ENCODE assay signal across 16 cellular contexts in genomic region chr3:167602041-167602440, GRCh38. TPM values are rescaled to one million over a fixed set of nuclear protein-coding genes. Genes with fewer than 3 reads are reported as not detected.
DNase-seq lines count a peak whose midpoint lies in the region; ATAC-seq and TF ChIP-seq lines count a peak whose summit lies in the region.
"Had no signal": no experiment of that assay in that cellular context is flagged by ENCODE, and none has a peak within 500 bp of the region (broad histone marks: within the 10 kb centered on the region; RNA-seq: fewer than 3 reads in every experiment).

No MANE protein-coding gene starts in this region.

- TF ChIP-seq CTCF in neural progenitor cell (IDR thresholded peaks at IDR 0.05): no peak

- H3K4me1 Mint-ChIP-seq in neural progenitor cell: peaks cover 8% of the 10 kb centered on the region
- H3K4me1 Mint-ChIP-seq: B cell; CD4-positive, alpha-beta memory T cell had no signal

- ATAC-seq in aorta (ENCODE audit: low FRiP score): no peak
- ATAC-seq: GM12878, HepG2 had no signal

- no peaks in the 10 kb centered on the region for H3K27me3 ChIP-seq in HAP-1 (ENCODE audit: low read depth)
- no peaks in the 10 kb centered on the region for H3K27me3 ChIP-seq in neural progenitor cell
- H3K27me3 ChIP-seq in aorta (ENCODE audit: control insufficient read depth in 1 of 2, insufficient read depth in 2 of 2, low read length in 1 of 2): no peaks in the 10 kb centered on the region

- H3K27ac Mint-ChIP-seq in neural progenitor cell: no peak overlapping the region
- H3K27ac Mint-ChIP-seq: B cell; CD4-positive, alpha-beta memory T cell had no signal

- H3K4me3 Mint-ChIP-seq in neural progenitor cell: no peak overlapping the region
- H3K4me3 Mint-ChIP-seq: B cell; CD4-positive, alpha-beta memory T cell had no signal

- DNase-seq in HAP-1 (ENCODE audit: low spot score in 2 of 2) (peak; percentile 27 to 46), NCI-H774 (lab: John Stamatoyannopoulos, UW) (peak; percentile 42), iPS DF 19.7 (ENCODE audit: low read depth, low spot score) (peak; percentile 5), neural progenitor cell (ENCODE audit: low spot score) (peak; percentile 16), amygdala (lab: John Stamatoyannopoulos, UW) (no peak), aorta (no peak), CD1c-positive myeloid dendritic cell (ENCODE audit: extremely low spot score) (no peak)
- DNase-seq: C1 segment of cervical spinal cord; CD4-positive, alpha-beta memory T cell; DMS79; GM23248 had no signal

- H4K20me1 ChIP-seq in neural progenitor cell (ENCODE audit: low read depth): no peaks in the 10 kb centered on the region

- H3K79me2 ChIP-seq in neural progenitor cell (ENCODE audit: low read depth): no peaks in the 10 kb centered on the region

- H3K4me1 ChIP-seq in HAP-1 (peaks cover 3% of the 10 kb centered on the region; the same call in 1 of the 2 replicates), neural progenitor cell (peaks cover 21% of the 10 kb centered on the region), aorta (ENCODE audit: control insufficient read depth in 1 of 2, insufficient read depth in 2 of 2, low read length in 2 of 2) (no peaks in the 10 kb centered on the region)

- in situ Hi-C loops in HAP-1 (cut with MboI; ENCODE audit: low sequenced_read_pairs): no loop called here

- H3K27me3 Mint-ChIP-seq in neural progenitor cell (ENCODE audit: insufficient read depth, low read depth): no peaks in the 10 kb centered on the region

- H3K9me3 ChIP-seq in HAP-1: no peaks in the 10 kb centered on the region
- no peaks in the 10 kb centered on the region for H3K9me3 ChIP-seq in neural progenitor cell (ENCODE audit: low read depth)
- peaks cover under 1% of the 10 kb centered on the region for H3K9me3 ChIP-seq in aorta (ENCODE audit: control insufficient read depth, low read length)

- H3K27ac ChIP-seq in neural progenitor cell (no peak overlapping the region), aorta (ENCODE audit: low read depth in 1 of 2, low read length in 2 of 2) (no peak overlapping the region)
- H3K27ac ChIP-seq: GM23248 had no signal

- 57 to 64% methylated on average over 2 of the region's 2 CpGs for WGBS in aorta, 2 donors

- H2AFZ ChIP-seq in neural progenitor cell (replicated peaks): no peak overlapping the region
- H2AFZ ChIP-seq: GM23248 had no signal

- intact Hi-C loops in aorta (cut with DNase I): no loop called here

- H3K9ac ChIP-seq in neural progenitor cell: no peak overlapping the region
- H3K9ac ChIP-seq: GM23248 had no signal

- H3K4me3 ChIP-seq in HAP-1 (no peak overlapping the region), neural progenitor cell (no peak overlapping the region), aorta (ENCODE audit: low read length in 2 of 2) (no peak overlapping the region)
- H3K4me3 ChIP-seq: GM12878, GM23248 had no signal

- H3K36me3 Mint-ChIP-seq in neural progenitor cell: peaks cover 6% of the 10 kb centered on the region
- H3K36me3 Mint-ChIP-seq: CD4-positive, alpha-beta memory T cell had no signal

- H3K36me3 ChIP-seq in HAP-1 (replicated peaks) (no peaks in the 10 kb centered on the region), neural progenitor cell (no peaks in the 10 kb centered on the region), aorta (ENCODE audit: control insufficient read depth in 1 of 2, insufficient read depth in 2 of 2, low read length in 1 of 2) (no peaks in the 10 kb centered on the region)

- H3F3A ChIP-seq in neural progenitor cell (ENCODE audit: low read depth): no peaks in the 10 kb centered on the region

- peak overlapping the region; percentile 70 for H3K4me2 ChIP-seq in neural progenitor cell

- H3K9me3 Mint-ChIP-seq in neural progenitor cell: peaks cover 17% of the 10 kb centered on the region

RNA-seq across cellular contexts. Expression of gene WDR49, which starts 51.7 kb away (rescaled TPM):
- total RNA-seq in neural progenitor cell (ENCODE audit: low replicate concordance): 0.25 TPM in 1 of 2 replicates, not detected in the other
- total RNA-seq in aorta: 1 to 10 TPM; 1.7 to 3.0 TPM
- polyA plus RNA-seq in aorta: 1 to 10 TPM in 1 of 2 donors, not detected in 1; 3.8 TPM
- total RNA-seq: G401, GM23248, HT-29 had no signal
- polyA plus RNA-seq: CD4-positive, alpha-beta memory T cell; GM23248; HepG2 had no signal

Comparison
In these comparisons a context has a peak if more than half of its experiments do, and no peak if none do; other contexts are left out.
1. DNase-seq: peak in HAP-1 (2 of 2), NCI-H774 (single experiment), iPS DF 19.7 (single experiment) and neural progenitor cell (single experiment); none in amygdala (0 of 56), aorta (0 of 2) and CD1c-positive myeloid dendritic cell (single experiment).